ENCODE assay signal across 11 cellular contexts in the genomic region with DNA sequence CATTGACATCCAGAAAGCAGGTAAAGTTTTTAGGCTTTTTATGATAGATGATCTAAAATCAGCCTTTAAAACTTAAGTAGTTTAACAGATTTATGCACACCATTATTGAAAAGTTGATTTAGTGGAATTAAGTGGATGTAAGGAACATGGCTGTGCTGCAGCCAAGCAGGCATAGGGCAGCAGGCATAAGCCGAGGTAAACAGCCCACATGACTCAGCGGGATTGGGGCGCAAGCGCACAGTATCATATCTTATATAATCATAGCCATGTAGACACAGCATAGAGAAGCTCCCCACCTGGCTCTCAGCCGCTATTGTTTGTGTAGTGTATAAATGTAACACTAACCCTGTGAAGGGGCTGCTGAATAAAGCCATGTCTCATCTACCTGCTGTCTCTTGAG.
DNase-seq lines count a peak whose midpoint lies in the region; ATAC-seq and TF ChIP-seq lines count a peak whose summit lies in the region.
"Had no signal": no experiment of that assay in that cellular context is flagged by ENCODE, and none has a peak within 500 bp of the region (broad histone marks: within the 10 kb centered on the region; RNA-seq: fewer than 3 reads in every experiment).

No MANE protein-coding gene starts in this region.

- no peak overlapping the region for H3K27ac Mint-ChIP-seq in activated naive CD8-positive, alpha-beta T cell treated with anti-CD3 and anti-CD28 coated beads for 36 hours
- no peak overlapping the region for H3K27ac Mint-ChIP-seq in activated naive CD8-positive, alpha-beta T cell treated with anti-CD3 and anti-CD28 coated beads, Interleukin-2, amount 50 U/mL, for 24 hours
- H3K27ac Mint-ChIP-seq in activated naive CD8-positive, alpha-beta T cell treated with anti-CD3 and anti-CD28 coated beads, Interleukin-2, amount 10 ng/mL, durations not matched to agents 7 days and 5 days = no peak overlapping the region
- H3K27ac Mint-ChIP-seq in stimulated activated naive B cell treated with anti-CD40 and anti-IgM and Interleukin-4, amounts not matched to agents 10 μg/mL and 1 μg/mL and 100 μg/mL, for 72 hours = peak overlapping the region; percentile 68
- H3K27ac Mint-ChIP-seq: activated naive CD4-positive, alpha-beta T cell treated with anti-CD3 and anti-CD28 coated beads, Interleukin-2, amount 50 U/mL, for 72 hours had no signal

- H3K9me3 Mint-ChIP-seq in activated naive CD8-positive, alpha-beta T cell treated with anti-CD3 and anti-CD28 coated beads for 36 hours = peaks cover 28% of the 10 kb centered on the region
- H3K9me3 Mint-ChIP-seq in activated naive CD8-positive, alpha-beta T cell treated with anti-CD3 and anti-CD28 coated beads, Interleukin-2, amount 50 U/mL, for 24 hours = peaks cover 33% of the 10 kb centered on the region
- peaks cover 25% of the 10 kb centered on the region for H3K9me3 Mint-ChIP-seq in activated naive CD8-positive, alpha-beta T cell treated with anti-CD3 and anti-CD28 coated beads, Interleukin-2, amount 10 ng/mL, durations not matched to agents 7 days and 5 days
- peaks cover 21 to 30% of the 10 kb centered on the region in 2 donors for H3K9me3 Mint-ChIP-seq in stimulated activated naive B cell treated with anti-CD40 and anti-IgM and Interleukin-4, amounts not matched to agents 10 μg/mL and 1 μg/mL and 100 μg/mL, for 72 hours

- H3K4me3 Mint-ChIP-seq in activated naive CD8-positive, alpha-beta T cell treated with anti-CD3 and anti-CD28 coated beads for 36 hours = no peak overlapping the region
- H3K4me3 Mint-ChIP-seq in activated naive CD8-positive, alpha-beta T cell treated with anti-CD3 and anti-CD28 coated beads, Interleukin-2, amount 50 U/mL, for 24 hours = no peak overlapping the region
- H3K4me3 Mint-ChIP-seq in activated naive CD8-positive, alpha-beta T cell treated with anti-CD3 and anti-CD28 coated beads, Interleukin-2, amount 10 ng/mL, durations not matched to agents 7 days and 5 days = no peak overlapping the region
- no peak overlapping the region for H3K4me3 Mint-ChIP-seq in stimulated activated naive B cell treated with anti-CD40 and anti-IgM and Interleukin-4, amounts not matched to agents 10 μg/mL and 1 μg/mL and 100 μg/mL, for 72 hours

- TF ChIP-seq CTCF in NB4 (IDR thresholded peaks at IDR 0.05; ENCODE audit: low read depth, low read length) = no peak

- no peaks in the 10 kb centered on the region for H3K4me1 Mint-ChIP-seq in activated naive CD8-positive, alpha-beta T cell treated with anti-CD3 and anti-CD28 coated beads for 36 hours
- H3K4me1 Mint-ChIP-seq in activated naive CD8-positive, alpha-beta T cell treated with anti-CD3 and anti-CD28 coated beads, Interleukin-2, amount 50 U/mL, for 24 hours = no peaks in the 10 kb centered on the region
- peaks cover 7% of the 10 kb centered on the region for H3K4me1 Mint-ChIP-seq in activated naive CD8-positive, alpha-beta T cell treated with anti-CD3 and anti-CD28 coated beads, Interleukin-2, amount 10 ng/mL, durations not matched to agents 7 days and 5 days
- peaks cover 11 to 14% of the 10 kb centered on the region in 2 donors for H3K4me1 Mint-ChIP-seq in stimulated activated naive B cell treated with anti-CD40 and anti-IgM and Interleukin-4, amounts not matched to agents 10 μg/mL and 1 μg/mL and 100 μg/mL, for 72 hours

- DNase-seq in activated naive CD8-positive, alpha-beta T cell treated with anti-CD3 and anti-CD28 coated beads for 36 hours = peak; percentile 9
- DNase-seq in activated naive CD8-positive, alpha-beta T cell treated with anti-CD3 and anti-CD28 coated beads, Interleukin-2, amount 50 U/mL, for 24 hours = no peak
- DNase-seq in NB4 (ENCODE audit: low read depth) = peak; percentile 66
- DNase-seq in activated naive CD8-positive, alpha-beta T cell treated with anti-CD3 and anti-CD28 coated beads, Interleukin-2, amount 10 ng/mL, durations not matched to agents 7 days and 5 days = peak; percentile 33
- DNase-seq in stimulated activated naive B cell treated with anti-CD40 and anti-IgM and Interleukin-4, amounts not matched to agents 10 μg/mL and 1 μg/mL and 100 μg/mL, for 72 hours = peak; percentile 7
- no peak for DNase-seq in KG1 (lab: John Stamatoyannopoulos, UW)
- no peak for DNase-seq in foreskin melanocyte
- no peak for DNase-seq in T1000 (lab: John Stamatoyannopoulos, UW)
- DNase-seq: activated CD8-positive, alpha-beta memory T cell treated with anti-CD3 and anti-CD28 coated beads for 24 hours; NCI-H1048 had no signal

- no peak overlapping the region for H3K4me3 ChIP-seq in NB4 (ENCODE audit: low read depth, low read length)

- no peaks in the 10 kb centered on the region for H3K27me3 Mint-ChIP-seq in activated naive CD8-positive, alpha-beta T cell treated with anti-CD3 and anti-CD28 coated beads for 36 hours
- H3K27me3 Mint-ChIP-seq in activated naive CD8-positive, alpha-beta T cell treated with anti-CD3 and anti-CD28 coated beads, Interleukin-2, amount 50 U/mL, for 24 hours = no peaks in the 10 kb centered on the region
- no peaks in the 10 kb centered on the region for H3K27me3 Mint-ChIP-seq in activated naive CD8-positive, alpha-beta T cell treated with anti-CD3 and anti-CD28 coated beads, Interleukin-2, amount 10 ng/mL, durations not matched to agents 7 days and 5 days
- no peaks in the 10 kb centered on the region for H3K27me3 Mint-ChIP-seq in stimulated activated naive B cell treated with anti-CD40 and anti-IgM and Interleukin-4, amounts not matched to agents 10 μg/mL and 1 μg/mL and 100 μg/mL, for 72 hours

- H3K36me3 Mint-ChIP-seq in activated naive CD8-positive, alpha-beta T cell treated with anti-CD3 and anti-CD28 coated beads for 36 hours = peaks cover 67% of the 10 kb centered on the region
- H3K36me3 Mint-ChIP-seq in activated naive CD8-positive, alpha-beta T cell treated with anti-CD3 and anti-CD28 coated beads, Interleukin-2, amount 50 U/mL, for 24 hours (ENCODE audit: low read depth) = peaks cover 47% of the 10 kb centered on the region
- peaks cover 48% of the 10 kb centered on the region for H3K36me3 Mint-ChIP-seq in activated naive CD8-positive, alpha-beta T cell treated with anti-CD3 and anti-CD28 coated beads, Interleukin-2, amount 10 ng/mL, durations not matched to agents 7 days and 5 days
- peaks cover 77 to 85% of the 10 kb centered on the region in 2 donors for H3K36me3 Mint-ChIP-seq in stimulated activated naive B cell treated with anti-CD40 and anti-IgM and Interleukin-4, amounts not matched to agents 10 μg/mL and 1 μg/mL and 100 μg/mL, for 72 hours

- POLR2A ChIA-PET in activated naive CD8-positive, alpha-beta T cell treated with anti-CD3 and anti-CD28 coated beads, Interleukin-2, amount 10 ng/mL, durations not matched to agents 7 days and 5 days (lab: Charles Lee) = no interaction called here

- TF ChIP-seq POLR2A in NB4 (IDR thresholded peaks at IDR 0.05; ENCODE audit: extremely low read depth, insufficient read length) = no peak

- ATAC-seq in activated naive CD8-positive, alpha-beta T cell treated with anti-CD3 and anti-CD28 coated beads, Interleukin-2, amount 50 U/mL, for 24 hours = no peak
- no peak for ATAC-seq in activated naive CD8-positive, alpha-beta T cell treated with anti-CD3 and anti-CD28 coated beads, Interleukin-2, amount 10 ng/mL, durations not matched to agents 7 days and 5 days (ENCODE audit: low read depth)
- no peak for ATAC-seq in stimulated activated naive B cell treated with anti-CD40 and anti-IgM and Interleukin-4, amounts not matched to agents 10 μg/mL and 1 μg/mL and 100 μg/mL, for 72 hours (replicated peaks)
- ATAC-seq: activated naive CD4-positive, alpha-beta T cell treated with anti-CD3 and anti-CD28 coated beads, Interleukin-2, amount 50 U/mL, for 72 hours had no signal

Comparison
In these comparisons a context has a peak if more than half of its experiments do, and no peak if none do; other contexts are left out.
1. DNase-seq: peak in activated naive CD8-positive, alpha-beta T cell treated with anti-CD3 and anti-CD28 coated beads for 36 hours (single experiment), NB4 (single experiment), activated naive CD8-positive, alpha-beta T cell treated with anti-CD3 and anti-CD28 coated beads, Interleukin-2, amount 10 ng/mL, durations not matched to agents 7 days and 5 days (single experiment) and stimulated activated naive B cell treated with anti-CD40 and anti-IgM and Interleukin-4, amounts not matched to agents 10 μg/mL and 1 μg/mL and 100 μg/mL, for 72 hours (single experiment); none in activated naive CD8-positive, alpha-beta T cell treated with anti-CD3 and anti-CD28 coated beads, Interleukin-2, amount 50 U/mL, for 24 hours (single experiment), KG1 (single experiment), foreskin melanocyte (single experiment) and T1000 (single experiment).